In the genomic region with DNA sequence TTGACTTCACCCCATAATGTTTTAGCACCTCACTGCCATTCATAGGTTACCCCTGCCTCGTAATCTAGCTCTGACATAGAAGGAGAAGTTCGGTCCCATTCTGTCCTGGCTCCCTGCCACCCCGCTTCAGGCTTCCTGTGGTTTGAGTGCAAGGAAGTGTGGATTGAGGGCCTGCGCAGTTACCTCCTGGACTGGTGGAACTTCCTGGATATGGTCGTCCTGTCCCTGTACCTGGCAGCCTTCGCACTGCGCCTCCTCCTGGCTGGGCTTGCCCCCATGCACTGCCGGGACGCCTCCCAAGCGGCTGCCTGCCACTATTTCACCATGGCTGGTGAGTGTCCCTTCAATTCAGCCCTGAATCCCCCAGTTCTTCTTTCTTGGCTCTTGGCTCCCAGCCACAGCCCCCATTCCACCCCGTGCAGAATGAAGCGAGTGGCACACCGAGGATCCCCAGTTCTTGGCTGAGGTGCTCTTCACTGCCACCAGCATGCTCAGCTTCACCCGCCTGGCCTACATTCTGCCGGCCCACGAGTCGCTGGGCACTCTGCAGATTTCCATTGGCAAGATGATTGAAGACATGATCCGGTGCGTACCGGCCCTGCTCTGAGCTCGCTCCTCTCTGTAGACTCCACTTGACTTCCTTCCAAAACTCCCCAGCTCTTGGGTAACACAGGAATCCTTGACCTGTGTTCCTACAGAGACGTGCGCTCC, we compare ENCODE assay signal across 2 cellular contexts.
TF ChIP-seq lines count a peak whose summit lies in the region.

No MANE protein-coding gene starts in this region.

TF ChIP-seq in K562, 482 proteins besides CTCF, POLR2A, EP300 and RAD21 (continues in another document):
- TF ChIP-seq, protein P1, sequence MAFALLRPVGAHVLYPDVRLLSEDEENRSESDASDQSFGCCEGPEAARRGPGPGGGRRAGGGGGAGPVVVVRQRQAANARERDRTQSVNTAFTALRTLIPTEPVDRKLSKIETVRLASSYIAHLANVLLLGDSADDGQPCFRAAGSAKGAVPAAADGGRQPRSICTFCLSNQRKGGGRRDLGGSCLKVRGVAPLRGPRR (CRISPR knock-in tag; IDR thresholded peaks at IDR 0.05): no peak
- TF ChIP-seq, protein P2, sequence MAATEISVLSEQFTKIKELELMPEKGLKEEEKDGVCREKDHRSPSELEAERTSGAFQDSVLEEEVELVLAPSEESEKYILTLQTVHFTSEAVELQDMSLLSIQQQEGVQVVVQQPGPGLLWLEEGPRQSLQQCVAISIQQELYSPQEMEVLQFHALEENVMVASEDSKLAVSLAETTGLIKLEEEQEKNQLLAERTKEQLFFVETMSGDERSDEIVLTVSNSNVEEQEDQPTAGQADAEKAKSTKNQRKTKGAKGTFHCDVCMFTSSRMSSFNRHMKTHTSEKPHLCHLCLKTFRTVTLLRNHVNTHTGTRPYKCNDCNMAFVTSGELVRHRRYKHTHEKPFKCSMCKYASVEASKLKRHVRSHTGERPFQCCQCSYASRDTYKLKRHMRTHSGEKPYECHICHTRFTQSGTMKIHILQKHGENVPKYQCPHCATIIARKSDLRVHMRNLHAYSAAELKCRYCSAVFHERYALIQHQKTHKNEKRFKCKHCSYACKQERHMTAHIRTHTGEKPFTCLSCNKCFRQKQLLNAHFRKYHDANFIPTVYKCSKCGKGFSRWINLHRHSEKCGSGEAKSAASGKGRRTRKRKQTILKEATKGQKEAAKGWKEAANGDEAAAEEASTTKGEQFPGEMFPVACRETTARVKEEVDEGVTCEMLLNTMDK (IDR thresholded peaks at IDR 0.05; ENCODE audit: borderline replicate concordance, insufficient read depth, low read depth, low read length, poor library complexity, severe bottlenecking): peak; percentile 28
- TF ChIP-seq, protein P3, sequence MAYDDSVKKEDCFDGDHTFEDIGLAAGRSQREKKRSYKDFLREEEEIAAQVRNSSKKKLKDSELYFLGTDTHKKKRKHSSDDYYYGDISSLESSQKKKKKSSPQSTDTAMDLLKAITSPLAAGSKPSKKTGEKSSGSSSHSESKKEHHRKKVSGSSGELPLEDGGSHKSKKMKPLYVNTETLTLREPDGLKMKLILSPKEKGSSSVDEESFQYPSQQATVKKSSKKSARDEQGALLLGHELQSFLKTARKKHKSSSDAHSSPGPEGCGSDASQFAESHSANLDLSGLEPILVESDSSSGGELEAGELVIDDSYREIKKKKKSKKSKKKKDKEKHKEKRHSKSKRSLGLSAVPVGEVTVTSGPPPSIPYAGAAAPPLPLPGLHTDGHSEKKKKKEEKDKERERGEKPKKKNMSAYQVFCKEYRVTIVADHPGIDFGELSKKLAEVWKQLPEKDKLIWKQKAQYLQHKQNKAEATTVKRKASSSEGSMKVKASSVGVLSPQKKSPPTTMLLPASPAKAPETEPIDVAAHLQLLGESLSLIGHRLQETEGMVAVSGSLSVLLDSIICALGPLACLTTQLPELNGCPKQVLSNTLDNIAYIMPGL (CRISPR knock-in tag; IDR thresholded peaks at IDR 0.05): no peak
- TF ChIP-seq TCFL5 (CRISPR knock-in tag; conservative IDR thresholded peaks at IDR 0.05): no peak
- no peak for TF ChIP-seq ZNF324 (CRISPR knock-in tag; IDR thresholded peaks at IDR 0.05)
- TF ChIP-seq PHF20 (IDR thresholded peaks at IDR 0.05; ENCODE audit: partially characterized antibody): no peak
- TF ChIP-seq MED1 (CRISPR knock-in tag; IDR thresholded peaks at IDR 0.05; ENCODE audit: borderline replicate concordance): no peak
- no peak for TF ChIP-seq NR4A1 (CRISPR knock-in tag; IDR thresholded peaks at IDR 0.05)
- no peak for TF ChIP-seq NR4A1 (tag; IDR thresholded peaks at IDR 0.05)
- TF ChIP-seq TAF15 (IDR thresholded peaks at IDR 0.05; ENCODE audit: low read depth, low read length): no peak
- TF ChIP-seq NFIC (IDR thresholded peaks at IDR 0.05): 0 out of 2 replicates have a peak, but pooled peaks have one; percentile 31
- no peak for TF ChIP-seq CAMTA2 (CRISPR knock-in tag; conservative IDR thresholded peaks at IDR 0.05)
- TF ChIP-seq NBN (IDR thresholded peaks at IDR 0.05; ENCODE audit: low read depth): no peak
- no peak for TF ChIP-seq PCBP2 (IDR thresholded peaks at IDR 0.05; ENCODE audit: low read depth, low read length, poor library complexity, severe bottlenecking)
- TF ChIP-seq, protein P4, sequence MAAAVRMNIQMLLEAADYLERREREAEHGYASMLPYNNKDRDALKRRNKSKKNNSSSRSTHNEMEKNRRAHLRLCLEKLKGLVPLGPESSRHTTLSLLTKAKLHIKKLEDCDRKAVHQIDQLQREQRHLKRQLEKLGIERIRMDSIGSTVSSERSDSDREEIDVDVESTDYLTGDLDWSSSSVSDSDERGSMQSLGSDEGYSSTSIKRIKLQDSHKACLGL (CRISPR knock-in tag; IDR thresholded peaks at IDR 0.05; ENCODE audit: borderline replicate concordance, poor library complexity, severe bottlenecking): no peak
- no peak for TF ChIP-seq ZNF263 (CRISPR knock-in tag; IDR thresholded peaks at IDR 0.05; ENCODE audit: borderline replicate concordance)
- TF ChIP-seq, protein P5, sequence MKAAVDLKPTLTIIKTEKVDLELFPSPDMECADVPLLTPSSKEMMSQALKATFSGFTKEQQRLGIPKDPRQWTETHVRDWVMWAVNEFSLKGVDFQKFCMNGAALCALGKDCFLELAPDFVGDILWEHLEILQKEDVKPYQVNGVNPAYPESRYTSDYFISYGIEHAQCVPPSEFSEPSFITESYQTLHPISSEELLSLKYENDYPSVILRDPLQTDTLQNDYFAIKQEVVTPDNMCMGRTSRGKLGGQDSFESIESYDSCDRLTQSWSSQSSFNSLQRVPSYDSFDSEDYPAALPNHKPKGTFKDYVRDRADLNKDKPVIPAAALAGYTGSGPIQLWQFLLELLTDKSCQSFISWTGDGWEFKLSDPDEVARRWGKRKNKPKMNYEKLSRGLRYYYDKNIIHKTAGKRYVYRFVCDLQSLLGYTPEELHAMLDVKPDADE (conservative IDR thresholded peaks at IDR 0.05; ENCODE audit: control insufficient read depth, low read depth, low read length): no peak
- no peak for TF ChIP-seq ARNT (IDR thresholded peaks at IDR 0.05)
- TF ChIP-seq, protein P6, sequence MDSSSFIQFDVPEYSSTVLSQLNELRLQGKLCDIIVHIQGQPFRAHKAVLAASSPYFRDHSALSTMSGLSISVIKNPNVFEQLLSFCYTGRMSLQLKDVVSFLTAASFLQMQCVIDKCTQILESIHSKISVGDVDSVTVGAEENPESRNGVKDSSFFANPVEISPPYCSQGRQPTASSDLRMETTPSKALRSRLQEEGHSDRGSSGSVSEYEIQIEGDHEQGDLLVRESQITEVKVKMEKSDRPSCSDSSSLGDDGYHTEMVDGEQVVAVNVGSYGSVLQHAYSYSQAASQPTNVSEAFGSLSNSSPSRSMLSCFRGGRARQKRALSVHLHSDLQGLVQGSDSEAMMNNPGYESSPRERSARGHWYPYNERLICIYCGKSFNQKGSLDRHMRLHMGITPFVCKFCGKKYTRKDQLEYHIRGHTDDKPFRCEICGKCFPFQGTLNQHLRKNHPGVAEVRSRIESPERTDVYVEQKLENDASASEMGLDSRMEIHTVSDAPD (CRISPR knock-in tag; IDR thresholded peaks at IDR 0.05): no peak
- no peak for TF ChIP-seq TAF1 (IDR thresholded peaks at IDR 0.05; ENCODE audit: control insufficient read depth, extremely low read depth, insufficient read depth, low read length, severe bottlenecking)

TF ChIP-seq in HEK293T, 16 proteins besides CTCF, POLR2A, EP300 and RAD21:
- TF ChIP-seq L3MBTL2 (conservative IDR thresholded peaks at IDR 0.05): no peak
